ENCODE assay signal across 13 cellular contexts in genomic region chr2:200847268-200847667, GRCh38. TPM values are rescaled to one million over a fixed set of nuclear protein-coding genes. Genes with fewer than 3 reads are reported as not detected.
DNase-seq lines count a peak whose midpoint lies in the region; FAIRE-seq and TF ChIP-seq lines count a peak whose summit lies in the region.
"Had no signal": no experiment of that assay in that cellular context is flagged by ENCODE, and none has a peak within 500 bp of the region (broad histone marks: within the 10 kb centered on the region; RNA-seq: fewer than 3 reads in every experiment).

No MANE protein-coding gene starts in this region.

- peak; percentile 33 for FAIRE-seq in endothelial cell of umbilical vein (lab: Jason Lieb, UNC)
- FAIRE-seq: H1 had no signal

- H3K4me2 ChIP-seq in endothelial cell of umbilical vein (ENCODE audit: insufficient read depth, low read length): no peak overlapping the region
- H3K4me2 ChIP-seq: BLaER1 had no signal

- POLR2A ChIA-PET in endothelial cell of umbilical vein (lab: Charles Lee): no interaction called here

- no peak overlapping the region for H3K27ac ChIP-seq in endothelial cell of umbilical vein (ENCODE audit: insufficient read depth, low read depth, low read length)
- H3K27ac ChIP-seq: 22Rv1, BLaER1 had no signal

- intact Hi-C loops in endothelial cell of umbilical vein (cut with micrococcal nuclease): no loop called here

- H3K9ac ChIP-seq in endothelial cell of umbilical vein (replicated peaks; ENCODE audit: extremely low read depth, insufficient read depth, low read length): no peak overlapping the region
- H3K9ac ChIP-seq: BLaER1 had no signal

- H3K36me3 ChIP-seq in endothelial cell of umbilical vein (ENCODE audit: control insufficient read depth in 2 of 2, extremely low read depth in 1 of 2, insufficient read depth in 2 of 2, low read length in 2 of 2): peaks cover 6 to 7% of the 10 kb centered on the region in 2 experiments
- H3K36me3 ChIP-seq in BE2C: peaks cover 18% of the 10 kb centered on the region

- no peak for TF ChIP-seq POLR2A in endothelial cell of umbilical vein (IDR thresholded peaks at IDR 0.05; ENCODE audit: low read depth, low read length)

- no peak for TF ChIP-seq CTCF in endothelial cell of umbilical vein (IDR thresholded peaks at IDR 0.05; ENCODE audit: extremely low read depth in 1 of 2, insufficient read depth in 1 of 2, low read depth in 1 of 2, low read length in 2 of 2)
- TF ChIP-seq CTCF in BE2C (IDR thresholded peaks at IDR 0.05; ENCODE audit: low read depth, low read length): no peak

- no peaks in the 10 kb centered on the region for H3K79me2 ChIP-seq in endothelial cell of umbilical vein (ENCODE audit: control insufficient read depth, insufficient read depth, low read length)

- dilution Hi-C loops in endothelial cell of umbilical vein (cut with MboI; ENCODE audit: extremely low pct_ligation_motif_present, low sequenced_read_pairs): no loop called here

- DNase-seq in DMS 273 (lab: John Stamatoyannopoulos, UW; ENCODE audit: unreplicated experiment): peak; percentile 10
- no peak for DNase-seq in DMS 273 treated with DMSO at 0.1 percent for 48 hours (lab: John Stamatoyannopoulos, UW)
- peak; percentile 26 for DNase-seq in activated CD8-positive, alpha-beta memory T cell treated with anti-CD3 and anti-CD28 coated beads, Interleukin-2, amount 50 U/mL, for 48 hours
- DNase-seq in activated CD8-positive, alpha-beta memory T cell treated with anti-CD3 and anti-CD28 coated beads, Interleukin-2, amount 50 U/mL, for 4 hours: no peak
- DNase-seq in endothelial cell of umbilical vein (ENCODE audit: low read depth, low spot score): no peak
- DNase-seq in dedifferentiated amniotic fluid mesenchymal stem cell (ENCODE audit: extremely low spot score): no peak
- DNase-seq in BE2C: no peak
- DNase-seq: Caco-2; CD8-positive, alpha-beta memory T cell had no signal

- H3K27me3 ChIP-seq in endothelial cell of umbilical vein (ENCODE audit: control insufficient read depth in 2 of 2, insufficient read depth in 2 of 2, low read length in 2 of 2) (no peaks in the 10 kb centered on the region), BE2C (no peaks in the 10 kb centered on the region)
- H3K27me3 ChIP-seq: BLaER1 had no signal

- CTCF ChIA-PET in endothelial cell of umbilical vein (lab: Charles Lee): no interaction called here

- H2AFZ ChIP-seq in endothelial cell of umbilical vein (ENCODE audit: low read depth, low read length): no peak overlapping the region

- H3K9me1 ChIP-seq in endothelial cell of umbilical vein (replicated peaks; ENCODE audit: control insufficient read depth, extremely low read depth, insufficient read depth, low read length): no peaks in the 10 kb centered on the region

- BruUV-seq in endothelial cell of umbilical vein (replicated peaks; lab: Mats Ljungman, UMichigan): no TSS peak

- H3K4me1 ChIP-seq in endothelial cell of umbilical vein (ENCODE audit: control insufficient read depth, extremely low read depth, insufficient read depth, low read length) (no peaks in the 10 kb centered on the region), BE2C (no peaks in the 10 kb centered on the region)
- H3K4me1 ChIP-seq: BLaER1, Caco-2, HAP-1 had no signal

- H3K4me3 ChIP-seq in endothelial cell of umbilical vein (replicated peaks in 1 of 3; ENCODE audit: insufficient read depth in 1 of 3, low read depth in 1 of 3, low read length in 3 of 3) (no peak overlapping the region), BE2C (ENCODE audit: low read depth, low read length) (no peak overlapping the region)
- H3K4me3 ChIP-seq: BLaER1, HAP-1 had no signal

- no peaks in the 10 kb centered on the region for H3K9me3 ChIP-seq in endothelial cell of umbilical vein (replicated peaks; ENCODE audit: control insufficient read depth, insufficient read depth, low read length)
- H3K9me3 ChIP-seq in BE2C: no peaks in the 10 kb centered on the region
- H3K9me3 ChIP-seq: BLaER1, Caco-2, HAP-1 had no signal

- H4K20me1 ChIP-seq in endothelial cell of umbilical vein (replicated peaks; ENCODE audit: control insufficient read depth, extremely low read depth, insufficient read depth, low read length): no peaks in the 10 kb centered on the region

TF ChIP-seq in endothelial cell of umbilical vein, 7 proteins besides CTCF, POLR2A, EP300 and RAD21:
- TF ChIP-seq MYC (IDR thresholded peaks at IDR 0.05; ENCODE audit: low read depth, low read length) (no peak), JUN (IDR thresholded peaks at IDR 0.05; ENCODE audit: borderline replicate concordance, insufficient read depth, insufficient read length, low read depth) (no peak), POLR2AphosphoS5 (IDR thresholded peaks at IDR 0.05; ENCODE audit: insufficient read depth, low read depth, low read length) (no peak), GATA2 (IDR thresholded peaks at IDR 0.05; ENCODE audit: insufficient read depth, insufficient read length, low read depth, low read length) (no peak), MAX (IDR thresholded peaks at IDR 0.05; ENCODE audit: insufficient read depth, insufficient read length) (no peak), FOS (IDR thresholded peaks at IDR 0.05; ENCODE audit: borderline replicate concordance, insufficient read depth, low read length) (no peak), EZH2 (IDR thresholded peaks at IDR 0.05; ENCODE audit: borderline replicate concordance, low read depth, low read length, severe bottlenecking) (no peak)

RNA-seq across cellular contexts. Expression of gene CLK1, which starts 17.2 kb away (rescaled TPM):
- total RNA-seq in endothelial cell of umbilical vein: 79.7 and 92.4 TPM in 2 replicates
- 33.1 and 61.4 TPM in 2 replicates for polyA plus RNA-seq in endothelial cell of umbilical vein
- polyA plus RNA-seq in endothelial cell of umbilical vein (2011; cell fraction: cytosol; rRNA removed): 28.5 and 31.4 TPM in 2 replicates
- 375 and 530 TPM in 2 replicates for polyA plus RNA-seq in endothelial cell of umbilical vein (2011; cell fraction: nucleus; rRNA removed)
- polyA plus RNA-seq in endothelial cell of umbilical vein (2012): 43.6 and 50.2 TPM in 2 replicates
- 39.2 and 48.8 TPM in 2 replicates for polyA minus RNA-seq in endothelial cell of umbilical vein
- polyA minus RNA-seq in endothelial cell of umbilical vein (2011; cell fraction: cytosol; rRNA and poly(A)+ RNA removed): 16.3 TPM
- 176 and 226 TPM in 2 replicates for polyA minus RNA-seq in endothelial cell of umbilical vein (2011; cell fraction: nucleus; rRNA and poly(A)+ RNA removed)
- 56.3 TPM for polyA plus RNA-seq in BE2C (2012; ENCODE audit: insufficient read depth, insufficient read length, low read depth)

RNA-seq across cellular contexts. Expression of gene BZW1, which starts 35.6 kb away (rescaled TPM):
- total RNA-seq in endothelial cell of umbilical vein: 347 and 353 TPM in 2 replicates
- polyA plus RNA-seq in endothelial cell of umbilical vein: 130 and 174 TPM in 2 replicates
- 219 and 224 TPM in 2 replicates for polyA plus RNA-seq in endothelial cell of umbilical vein (2011; cell fraction: cytosol; rRNA removed)
- polyA plus RNA-seq in endothelial cell of umbilical vein (2011; cell fraction: nucleus; rRNA removed): 143 and 157 TPM in 2 replicates
- polyA plus RNA-seq in endothelial cell of umbilical vein (2012): 344 and 564 TPM in 2 replicates
- polyA minus RNA-seq in endothelial cell of umbilical vein: 305 and 337 TPM in 2 replicates
- polyA minus RNA-seq in endothelial cell of umbilical vein (2011; cell fraction: cytosol; rRNA and poly(A)+ RNA removed): 414 TPM
- polyA minus RNA-seq in endothelial cell of umbilical vein (2011; cell fraction: nucleus; rRNA and poly(A)+ RNA removed): 184 and 211 TPM in 2 replicates
- polyA plus RNA-seq in BE2C (2012; ENCODE audit: insufficient read depth, insufficient read length, low read depth): 137 TPM

RNA-seq across cellular contexts. Expression of gene PPIL3, which starts 41.6 kb away (rescaled TPM):
- 25.0 and 28.7 TPM in 2 replicates for total RNA-seq in endothelial cell of umbilical vein
- polyA plus RNA-seq in endothelial cell of umbilical vein: 22.1 and 27.1 TPM in 2 replicates
- 28.2 and 31.3 TPM in 2 replicates for polyA plus RNA-seq in endothelial cell of umbilical vein (2011; cell fraction: cytosol; rRNA removed)
- polyA plus RNA-seq in endothelial cell of umbilical vein (2011; cell fraction: nucleus; rRNA removed): 32.0 and 37.2 TPM in 2 replicates
- polyA plus RNA-seq in endothelial cell of umbilical vein (2012): 21.7 and 26.2 TPM in 2 replicates
- polyA minus RNA-seq in endothelial cell of umbilical vein: 7.8 and 22.2 TPM in 2 replicates
- polyA minus RNA-seq in endothelial cell of umbilical vein (2011; cell fraction: cytosol; rRNA and poly(A)+ RNA removed): 16.1 TPM
- 6.4 and 14.8 TPM in 2 replicates for polyA minus RNA-seq in endothelial cell of umbilical vein (2011; cell fraction: nucleus; rRNA and poly(A)+ RNA removed)
- 21.0 TPM for polyA plus RNA-seq in BE2C (2012; ENCODE audit: insufficient read depth, insufficient read length, low read depth)

RNA-seq across cellular contexts. Expression of gene NIF3L1, which starts 41.9 kb away (rescaled TPM):
- total RNA-seq in endothelial cell of umbilical vein: 14.9 and 16.3 TPM in 2 replicates
- polyA plus RNA-seq in endothelial cell of umbilical vein: 31.9 and 37.5 TPM in 2 replicates
- polyA plus RNA-seq in endothelial cell of umbilical vein (2011; cell fraction: cytosol; rRNA removed): 26.9 and 29.6 TPM in 2 replicates
- polyA plus RNA-seq in endothelial cell of umbilical vein (2011; cell fraction: nucleus; rRNA removed): 29.2 and 31.2 TPM in 2 replicates
- polyA plus RNA-seq in endothelial cell of umbilical vein (2012): 9.2 and 14.4 TPM in 2 replicates
- polyA minus RNA-seq in endothelial cell of umbilical vein: 30.1 and 37.4 TPM in 2 replicates
- 17.8 TPM for polyA minus RNA-seq in endothelial cell of umbilical vein (2011; cell fraction: cytosol; rRNA and poly(A)+ RNA removed)
- 13.1 and 27.7 TPM in 2 replicates for polyA minus RNA-seq in endothelial cell of umbilical vein (2011; cell fraction: nucleus; rRNA and poly(A)+ RNA removed)
- polyA plus RNA-seq in BE2C (2012; ENCODE audit: insufficient read depth, insufficient read length, low read depth): 70.1 TPM

Comparison
In these comparisons a context has a peak if more than half of its experiments do, and no peak if none do; other contexts are left out.
1. DNase-seq: peak in DMS 273 (single experiment) and activated CD8-positive, alpha-beta memory T cell treated with anti-CD3 and anti-CD28 coated beads, Interleukin-2, amount 50 U/mL, for 48 hours (single experiment); none in DMS 273 treated with DMSO at 0.1 percent for 48 hours (single experiment), activated CD8-positive, alpha-beta memory T cell treated with anti-CD3 and anti-CD28 coated beads, Interleukin-2, amount 50 U/mL, for 4 hours (single experiment), endothelial cell of umbilical vein (single experiment), dedifferentiated amniotic fluid mesenchymal stem cell (single experiment) and BE2C (single experiment).